ENCODE assay signal across 16 cellular contexts in the genomic region with DNA sequence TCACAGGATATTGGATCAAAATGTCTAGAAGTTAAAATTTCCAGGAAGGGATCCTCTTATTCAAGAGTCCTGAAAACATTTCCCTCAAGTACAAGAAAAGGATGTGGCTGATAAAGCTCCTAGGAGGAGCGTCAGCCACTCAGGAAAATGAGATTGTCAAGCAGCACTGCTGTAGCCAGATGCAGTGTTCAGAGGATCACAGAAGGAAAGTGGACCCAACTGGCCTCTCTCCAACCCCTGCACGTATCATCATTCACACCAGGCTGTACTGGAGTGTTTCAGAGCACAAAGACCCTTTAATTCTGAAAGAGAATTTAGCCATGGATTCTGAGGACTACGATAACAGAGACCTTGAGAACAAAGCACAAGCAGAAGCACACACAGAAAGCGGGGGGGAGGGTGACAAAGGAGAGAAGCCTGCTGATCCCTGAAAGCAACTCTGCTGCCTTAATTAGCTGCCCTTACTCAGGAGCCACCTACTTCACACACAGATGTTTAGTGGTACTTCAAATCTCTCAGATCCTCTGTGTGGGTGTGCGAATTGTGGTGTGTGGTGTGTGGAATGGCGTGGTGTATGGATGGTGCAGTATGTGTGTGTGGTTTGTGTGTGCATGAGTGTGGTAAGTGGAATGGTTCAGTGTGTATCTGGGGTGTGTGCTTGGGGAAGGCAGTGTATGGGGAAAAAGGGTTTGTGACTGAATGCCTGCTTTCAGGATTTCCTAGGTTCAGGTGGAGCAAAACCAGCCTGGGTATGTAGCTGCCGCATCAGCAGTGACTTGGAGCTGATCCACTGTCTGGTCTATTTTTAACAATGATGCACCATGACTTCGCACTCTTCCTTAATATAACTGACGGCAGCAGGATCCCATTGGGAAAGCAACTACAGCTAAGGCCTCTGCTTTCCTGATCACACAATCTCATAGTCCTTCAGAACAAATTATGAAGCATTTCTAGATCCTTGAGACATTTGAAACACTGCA.
DNase-seq lines count a peak whose midpoint lies in the region; TF ChIP-seq lines count a peak whose summit lies in the region.
"Had no signal": no experiment of that assay in that cellular context is flagged by ENCODE, and none has a peak within 500 bp of the region (broad histone marks: within the 10 kb centered on the region; RNA-seq: fewer than 3 reads in every experiment).

No MANE protein-coding gene starts in this region.

- H3K27me3 ChIP-seq in dorsolateral prefrontal cortex, result no peaks in the 10 kb centered on the region
- H3K27me3 ChIP-seq in testis, result no peaks in the 10 kb centered on the region
- H3K27me3 ChIP-seq: colonic mucosa, ovary, tibial nerve had no signal

- WGBS in testis, 2 donors, result 36 to 46% methylated on average over 9 of the region's 9 CpGs

- H3K9me3 ChIP-seq in testis, result no peaks in the 10 kb centered on the region
- H3K9me3 ChIP-seq: colonic mucosa, ovary, tibial nerve had no signal

- no peak for TF ChIP-seq POLR2A in testis (IDR thresholded peaks at IDR 0.05)

- H3K4me3 ChIP-seq in dorsolateral prefrontal cortex, result no peak overlapping the region
- no peak overlapping the region for H3K4me3 ChIP-seq in testis
- H3K4me3 ChIP-seq: colonic mucosa, ovary, tibial nerve had no signal

- TF ChIP-seq CTCF in dorsolateral prefrontal cortex (IDR thresholded peaks at IDR 0.05 in 54 of 56, conservative IDR thresholded peaks at IDR 0.05 in 2 of 56; ENCODE audit: low read depth in 1 of 56, partially characterized antibody in 56 of 56) (no peak), testis (IDR thresholded peaks at IDR 0.05) (no peak)

- peaks cover 4% of the 10 kb centered on the region for H3K4me1 ChIP-seq in testis
- H3K4me1 ChIP-seq: colonic mucosa, tibial nerve had no signal

- peak overlapping the region in 40 of 59 donors; percentile 2 to 74 (median 47) for H3K27ac ChIP-seq in dorsolateral prefrontal cortex
- H3K27ac ChIP-seq in testis, result no peak overlapping the region
- H3K27ac ChIP-seq: colonic mucosa, ovary, tibial nerve had no signal

- DNase-seq in NCI-H524 (lab: John Stamatoyannopoulos, UW) (peak; percentile 64 to 81), dorsolateral prefrontal cortex (peak in 5 of 10 donors; percentile 15 to 52 (median 39)), myocyte (ENCODE audit: low read depth) (peak; percentile 32), testis (peak; percentile 81), NCI-H446 (lab: John Stamatoyannopoulos, UW) (no peak), dermis blood vessel endothelial cell (no peak), NAMALWA (ENCODE audit: low spot score) (no peak)
- DNase-seq: colonic mucosa; DMS79; GOT3; MV-4-11; NCI-H1930; NCI-H345; ovary; stimulated activated naive CD4-positive, alpha-beta T cell had no signal

- intact Hi-C loops in dorsolateral prefrontal cortex (cut with DNase I), result no loop called here
- intact Hi-C loops in testis (cut with DNase I; ENCODE audit: low total_unique reads), result no loop called here

- no peaks in the 10 kb centered on the region for H3K36me3 ChIP-seq in testis (ENCODE audit: low read depth, missing control alignments)
- H3K36me3 ChIP-seq: colonic mucosa, ovary, tibial nerve had no signal

Comparison
In these comparisons a context has a peak if more than half of its experiments do, and no peak if none do; other contexts are left out.
1. DNase-seq: peak in NCI-H524 (2 of 2), myocyte (single experiment) and testis (single experiment); none in NCI-H446 (0 of 2), dermis blood vessel endothelial cell (single experiment) and NAMALWA (single experiment).
2. H3K27ac ChIP-seq: peak in dorsolateral prefrontal cortex (40 of 59); none in testis (0 of 2).